In the genomic region with DNA sequence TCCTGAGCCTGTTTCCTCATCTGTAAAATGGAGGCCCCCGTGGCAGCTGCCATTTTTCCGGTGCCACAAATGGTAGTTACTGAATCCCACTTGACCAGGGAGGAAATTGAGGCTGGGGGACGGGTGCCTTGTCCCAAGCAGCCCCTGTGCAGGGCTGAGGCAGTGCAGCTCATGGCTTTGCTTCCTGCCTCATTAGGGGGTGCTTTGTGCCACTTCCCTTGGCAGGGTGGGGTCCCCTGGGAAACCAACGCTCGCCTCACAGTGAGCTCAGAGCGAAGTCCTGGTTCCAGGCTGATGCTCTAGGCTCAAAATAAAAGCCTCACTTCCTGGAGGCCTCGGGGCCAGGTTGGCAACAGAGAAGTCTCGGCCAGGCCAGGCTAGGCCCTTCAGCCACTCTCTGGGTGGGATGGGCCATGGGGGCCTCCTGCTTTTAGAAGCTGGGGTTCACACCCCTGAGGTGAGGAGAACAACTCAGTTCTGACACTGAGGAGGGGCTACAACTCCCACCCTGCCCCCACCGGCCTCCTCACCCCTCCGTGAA, we compare ENCODE assay signal across 14 cellular contexts. TPM values are rescaled to one million over a fixed set of nuclear protein-coding genes. Genes with fewer than 3 reads are reported as not detected.
A peak's percentile ranks its signal among the peaks of the same experiment; 100 is the strongest.
DNase-seq lines count a peak whose midpoint lies in the region; ATAC-seq and TF ChIP-seq lines count a peak whose summit lies in the region.
"Had no signal": no experiment of that assay in that cellular context is flagged by ENCODE, and none has a peak within 500 bp of the region (broad histone marks: within the 10 kb centered on the region; RNA-seq: fewer than 3 reads in every experiment).

No MANE protein-coding gene starts in this region.

- H3K4me3 ChIP-seq in HL-60 (replicated peaks; ENCODE audit: insufficient read depth, low read length): no peak overlapping the region
- H3K4me3 ChIP-seq in spleen: peak overlapping the region in 6 of 8 donors; percentile 4 to 80 (median 10)
- H3K4me3 ChIP-seq: thyroid gland had no signal

- H3K27me3 ChIP-seq in HL-60 (ENCODE audit: insufficient read depth, poor library complexity, severe bottlenecking) (no peaks in the 10 kb centered on the region), spleen (replicated peaks in 1 of 7) (no peaks in the 10 kb centered on the region)
- H3K27me3 ChIP-seq: thyroid gland had no signal

- TF ChIP-seq CTCF in HL-60 (IDR thresholded peaks at IDR 0.05; ENCODE audit: insufficient read depth, low read length) (no peak), spleen (IDR thresholded peaks at IDR 0.05 in 8 of 11, conservative IDR thresholded peaks at IDR 0.05 in 3 of 11) (no peak)

- POLR2A ChIA-PET in activated naive CD8-positive, alpha-beta T cell treated with anti-CD3 and anti-CD28 coated beads, Interleukin-2, amount 10 ng/mL, durations not matched to agents 7 days and 5 days (lab: Charles Lee): interaction anchor here (1.0 to 11.7 kb wide), 3 partner anchors 8 to 32 kb away, joined by 4 to 284 read pairs (median 5); partner anchors contain the start of gene LAPTM5

- H3K4me1 ChIP-seq in spleen: peaks cover 84 to 100% (median 100%) of the 10 kb centered on the region in 6 donors
- H3K4me1 ChIP-seq: thyroid gland had no signal

- ATAC-seq in GM18861 (IDR thresholded peaks at IDR 0.05; ENCODE audit: unreplicated experiment) (peak; percentile 25), GM18867 (IDR thresholded peaks at IDR 0.05; ENCODE audit: unreplicated experiment) (no peak)
- ATAC-seq in activated naive CD8-positive, alpha-beta T cell treated with anti-CD3 and anti-CD28 coated beads, Interleukin-2, amount 10 ng/mL, durations not matched to agents 7 days and 5 days (ENCODE audit: low read depth): no peak
- ATAC-seq: WTC11 had no signal

- TF ChIP-seq POLR2A in spleen (IDR thresholded peaks at IDR 0.05): peak; percentile 42 to 71 (median 53)

- no peaks in the 10 kb centered on the region for H3K9me3 Mint-ChIP-seq in activated naive CD8-positive, alpha-beta T cell treated with anti-CD3 and anti-CD28 coated beads, Interleukin-2, amount 10 ng/mL, durations not matched to agents 7 days and 5 days
- H3K9me3 Mint-ChIP-seq: WTC11 had no signal

- H3K36me3 Mint-ChIP-seq in activated naive CD8-positive, alpha-beta T cell treated with anti-CD3 and anti-CD28 coated beads, Interleukin-2, amount 10 ng/mL, durations not matched to agents 7 days and 5 days: peaks cover 34% of the 10 kb centered on the region
- H3K36me3 Mint-ChIP-seq: WTC11 had no signal

- H3K36me3 ChIP-seq in spleen: peaks cover 0 to 84% (median 6%) of the 10 kb centered on the region in 6 donors
- H3K36me3 ChIP-seq: thyroid gland had no signal

- peak in 1 of 2 experiments; percentile 14 for DNase-seq in HL-60 (ENCODE audit: low read depth in 1 of 2, low spot score in 1 of 2)
- no peak for DNase-seq in activated naive CD8-positive, alpha-beta T cell treated with anti-CD3 and anti-CD28 coated beads, Interleukin-2, amount 10 ng/mL, durations not matched to agents 7 days and 5 days
- DNase-seq in spleen: peak; percentile 94
- no peak for DNase-seq in globus pallidus (ENCODE audit: low spot score)
- DNase-seq in occipital lobe (lab: John Stamatoyannopoulos, UW): no peak
- DNase-seq: EL; foreskin fibroblast; stimulated activated CD4-positive, alpha-beta T cell treated with anti-CD3 and anti-CD28 coated beads, Interleukin-12 subunit alpha, Interleukin-12 subunit beta, amount 100 ng/mL, for 4 hours; thyroid gland had no signal

- WGBS in spleen, 5 donors: 23 to 41% (median 28%) methylated on average over 8 to 10 of the region's 10 CpGs

- no peaks in the 10 kb centered on the region for H3K27me3 Mint-ChIP-seq in activated naive CD8-positive, alpha-beta T cell treated with anti-CD3 and anti-CD28 coated beads, Interleukin-2, amount 10 ng/mL, durations not matched to agents 7 days and 5 days

- H3K4me3 Mint-ChIP-seq in activated naive CD8-positive, alpha-beta T cell treated with anti-CD3 and anti-CD28 coated beads, Interleukin-2, amount 10 ng/mL, durations not matched to agents 7 days and 5 days: peak overlapping the region; percentile 86
- H3K4me3 Mint-ChIP-seq: WTC11 had no signal

- intact Hi-C loops in spleen (cut with DNase I; ENCODE audit: low total_unique reads): no loop called here

- H3K27ac Mint-ChIP-seq in activated naive CD8-positive, alpha-beta T cell treated with anti-CD3 and anti-CD28 coated beads, Interleukin-2, amount 10 ng/mL, durations not matched to agents 7 days and 5 days: peak overlapping the region; percentile 96
- H3K27ac Mint-ChIP-seq: WTC11 had no signal

- peaks cover 90% of the 10 kb centered on the region for H3K4me1 Mint-ChIP-seq in activated naive CD8-positive, alpha-beta T cell treated with anti-CD3 and anti-CD28 coated beads, Interleukin-2, amount 10 ng/mL, durations not matched to agents 7 days and 5 days

- no peaks in the 10 kb centered on the region for H3K9me3 ChIP-seq in spleen
- H3K9me3 ChIP-seq: thyroid gland had no signal

- H3K27ac ChIP-seq in HL-60 (replicated peaks) (0 out of 2 replicates have a peak overlapping the region, but pooled peaks have one; percentile 7), spleen (peak overlapping the region; percentile 88 to 99 (median 96))

RNA-seq across cellular contexts. Expression of gene LAPTM5, which starts 6.8 kb away (rescaled TPM):
- total RNA-seq in activated naive CD8-positive, alpha-beta T cell treated with anti-CD3 and anti-CD28 coated beads, Interleukin-2, amount 10 ng/mL, durations not matched to agents 7 days and 5 days: 100 to 1,000 TPM; 474 to 485 TPM
- 100 to 1,000 TPM; 473 to 747 (median 586) TPM for total RNA-seq in spleen
- polyA plus RNA-seq in spleen: 100 to 1,000 TPM; 419 to 691 (median 502) TPM
- total RNA-seq in occipital lobe: 3.9 TPM

RNA-seq across cellular contexts. Expression of gene MATN1, which starts 27.4 kb away (rescaled TPM):
- under 1 TPM in 1 of 2 experiments, not detected in 1; 0.26 TPM for total RNA-seq in activated naive CD8-positive, alpha-beta T cell treated with anti-CD3 and anti-CD28 coated beads, Interleukin-2, amount 10 ng/mL, durations not matched to agents 7 days and 5 days
- total RNA-seq in spleen (1 to 10 TPM in 1 of 7 donors, under 1 TPM in 5, not detected in 1; 0.30 to 1.1 (median 0.69) TPM), occipital lobe (0.31 TPM)
- under 1 TPM; 0.04 to 0.08 (median 0.06) TPM for polyA plus RNA-seq in spleen
- total RNA-seq: M059J, mesenteric fat pad had no signal

Comparison
In these comparisons a context has a peak if more than half of its experiments do, and no peak if none do; other contexts are left out.
1. RNA of gene LAPTM5, which starts 6.8 kb away (total RNA-seq): 473 to 747 TPM in spleen and 474 to 485 TPM in activated naive CD8-positive, alpha-beta T cell treated with anti-CD3 and anti-CD28 coated beads, Interleukin-2, amount 10 ng/mL, durations not matched to agents 7 days and 5 days; 3.9 TPM in occipital lobe (single experiment); every median in the first group is over 10 times any median in the second.